24 cellular contexts compared by ENCODE assay signal in the genomic region with DNA sequence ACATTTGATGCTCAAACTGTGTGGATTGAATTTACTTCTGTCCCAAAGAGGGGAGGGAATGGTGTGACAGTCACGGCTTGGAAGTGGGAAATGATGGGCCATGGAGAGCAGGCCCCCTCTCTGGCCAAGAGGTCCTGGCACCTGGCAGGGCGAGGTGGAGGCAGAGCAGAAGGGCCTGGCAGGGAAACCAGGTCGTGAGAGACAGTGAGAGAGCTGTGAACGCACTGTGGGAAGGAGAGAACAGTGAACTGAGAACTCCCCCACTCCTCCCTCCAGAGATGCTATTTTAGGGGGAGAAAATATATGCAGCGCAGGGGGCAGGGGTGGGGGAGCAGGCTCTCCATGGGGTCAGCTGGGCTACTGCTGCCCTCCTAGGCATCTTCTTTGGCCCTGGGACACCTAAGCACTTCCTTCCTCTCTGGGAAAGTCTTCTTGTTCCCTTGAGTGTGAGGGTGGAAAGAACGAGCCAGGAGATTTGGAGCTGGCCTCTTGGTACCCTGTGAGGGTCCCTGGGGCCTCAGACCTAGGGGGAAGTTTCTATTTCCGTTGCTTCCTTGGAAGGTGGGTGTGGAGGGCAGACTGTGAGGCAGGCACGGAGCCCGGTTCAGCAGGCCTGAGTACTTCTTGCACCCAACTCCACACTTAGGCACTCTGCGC. TPM values are rescaled to one million over a fixed set of nuclear protein-coding genes. Genes with fewer than 3 reads are reported as not detected.
DNase-seq lines count a peak whose midpoint lies in the region; ATAC-seq and TF ChIP-seq lines count a peak whose summit lies in the region.
"Had no signal": no experiment of that assay in that cellular context is flagged by ENCODE, and none has a peak within 500 bp of the region (broad histone marks: within the 10 kb centered on the region; RNA-seq: fewer than 3 reads in every experiment).

No MANE protein-coding gene starts in this region.

- H3K9me2 ChIP-seq in hepatocyte (replicated peaks; ENCODE audit: insufficient read depth) = no peaks in the 10 kb centered on the region

- peaks cover 44% of the 10 kb centered on the region for H3K27me3 ChIP-seq in hepatocyte

- no peak for TF ChIP-seq CTCF in hepatocyte (IDR thresholded peaks at IDR 0.05; ENCODE audit: poor library complexity)

- ATAC-seq in stimulated activated naive CD8-positive, alpha-beta T cell treated with anti-CD3 and anti-CD28 coated beads, Interleukin-15, Interleukin-2, amounts not matched to agents 100 U/mL and 50 U/mL, for 24 hours = no peak
- peak; percentile 29 for ATAC-seq in effector memory CD8-positive, alpha-beta T cell (replicated peaks)
- no peak for ATAC-seq in stimulated activated naive CD8-positive, alpha-beta T cell treated with anti-CD3 and anti-CD28 coated beads, Interleukin-15, amount 100 ng/mL, for 72 hours
- ATAC-seq: Panc1 had no signal

- no peak for DNase-seq in T-helper 1 cell
- no peak for DNase-seq in stimulated activated naive CD8-positive, alpha-beta T cell treated with anti-CD3 and anti-CD28 coated beads, Interleukin-15, Interleukin-2, amounts not matched to agents 100 U/mL and 50 U/mL, for 24 hours
- DNase-seq in effector memory CD8-positive, alpha-beta T cell = no peak
- DNase-seq in stimulated activated naive CD8-positive, alpha-beta T cell treated with anti-CD3 and anti-CD28 coated beads, Interleukin-15, amount 100 ng/mL, for 72 hours = no peak
- DNase-seq in HUDEP-2 (lab: John Stamatoyannopoulos, UW; ENCODE audit: unreplicated experiment in 76 of 76) = no peak
- DNase-seq in hepatocyte (ENCODE audit: low spot score) = no peak
- DNase-seq: activated CD4-positive, CD25-positive, alpha-beta regulatory T cell treated with anti-CD3 and anti-CD28 coated beads, Interleukin-2, amount 50 U/mL, for 72 hours; cerebellar nuclear complex; COR-L47; GDM1; NCI-H146; NCI-H2171; NCI-H524; occipital lobe; SHP77 treated with DMSO at 0.1 percent for 48 hours; stimulated activated CD8-positive, alpha-beta memory T cell treated with anti-CD3 and anti-CD28 coated beads, Interleukin-4, amount 100 ng/mL, for 48 hours had no signal

- peaks cover under 1% of the 10 kb centered on the region for H3K36me3 Mint-ChIP-seq in T-helper 1 cell treated with Interleukin-12 subunit alpha and Interleukin-12 subunit beta and Interleukin-4 antibody, amounts not matched to agents 30 μg/mL and 1 μg/mL, for 36 hours (ENCODE audit: low read depth)
- H3K36me3 Mint-ChIP-seq in stimulated activated naive CD8-positive, alpha-beta T cell treated with anti-CD3 and anti-CD28 coated beads, Interleukin-15, Interleukin-2, amounts not matched to agents 100 ng/mL and 50 ng/mL, for 24 hours (ENCODE audit: low read depth) = no peaks in the 10 kb centered on the region
- H3K36me3 Mint-ChIP-seq in effector memory CD8-positive, alpha-beta T cell (ENCODE audit: insufficient read depth) = peaks cover 19% of the 10 kb centered on the region

- peaks cover 74% of the 10 kb centered on the region for H3K4me1 Mint-ChIP-seq in T-helper 1 cell treated with Interleukin-12 subunit alpha and Interleukin-12 subunit beta and Interleukin-4 antibody, amounts not matched to agents 30 μg/mL and 1 μg/mL, for 36 hours (ENCODE audit: low read depth)
- H3K4me1 Mint-ChIP-seq in stimulated activated naive CD8-positive, alpha-beta T cell treated with anti-CD3 and anti-CD28 coated beads, Interleukin-15, Interleukin-2, amounts not matched to agents 100 ng/mL and 50 ng/mL, for 24 hours (ENCODE audit: low read depth) = peaks cover 100% of the 10 kb centered on the region
- peaks cover 89 to 92% of the 10 kb centered on the region in 2 donors for H3K4me1 Mint-ChIP-seq in effector memory CD8-positive, alpha-beta T cell (ENCODE audit: low read depth in 2 of 2)
- H3K4me1 Mint-ChIP-seq in stimulated activated naive CD8-positive, alpha-beta T cell treated with anti-CD3 and anti-CD28 coated beads, Interleukin-15, amount 100 ng/mL, for 72 hours = peaks cover 100% of the 10 kb centered on the region

- no peaks in the 10 kb centered on the region for H4K20me1 ChIP-seq in hepatocyte (ENCODE audit: insufficient read depth, poor library complexity, severe bottlenecking)

- no peak overlapping the region for H3K4me3 ChIP-seq in hepatocyte
- H3K4me3 ChIP-seq: suprapubic skin had no signal

- no peak overlapping the region for H3K4me2 ChIP-seq in hepatocyte
- H3K4me2 ChIP-seq: KMS-11 had no signal

- H3K36me3 ChIP-seq in hepatocyte (replicated peaks; ENCODE audit: insufficient read depth, low read depth) = no peaks in the 10 kb centered on the region

- peak overlapping the region; percentile 45 for H3K27ac Mint-ChIP-seq in T-helper 1 cell treated with Interleukin-12 subunit alpha and Interleukin-12 subunit beta and Interleukin-4 antibody, amounts not matched to agents 30 μg/mL and 1 μg/mL, for 36 hours
- H3K27ac Mint-ChIP-seq in stimulated activated naive CD8-positive, alpha-beta T cell treated with anti-CD3 and anti-CD28 coated beads, Interleukin-15, Interleukin-2, amounts not matched to agents 100 ng/mL and 50 ng/mL, for 24 hours = peak overlapping the region; percentile 90
- peak overlapping the region; percentile 83 to 92 for H3K27ac Mint-ChIP-seq in effector memory CD8-positive, alpha-beta T cell
- H3K27ac Mint-ChIP-seq in stimulated activated naive CD8-positive, alpha-beta T cell treated with anti-CD3 and anti-CD28 coated beads, Interleukin-15, amount 100 ng/mL, for 72 hours = peak overlapping the region; percentile 52 to 64

- WGBS in hepatocyte (ENCODE audit: low lambda C conversion rate, missing lambda C conversion rate) = 77% methylated on average over 10 of the region's 10 CpGs

- no peaks in the 10 kb centered on the region for H3K79me2 ChIP-seq in hepatocyte

- H3K27me3 Mint-ChIP-seq in T-helper 1 cell treated with Interleukin-12 subunit alpha and Interleukin-12 subunit beta and Interleukin-4 antibody, amounts not matched to agents 30 μg/mL and 1 μg/mL, for 36 hours (ENCODE audit: low read depth) = no peaks in the 10 kb centered on the region
- H3K27me3 Mint-ChIP-seq in stimulated activated naive CD8-positive, alpha-beta T cell treated with anti-CD3 and anti-CD28 coated beads, Interleukin-15, Interleukin-2, amounts not matched to agents 100 ng/mL and 50 ng/mL, for 24 hours = no peaks in the 10 kb centered on the region
- H3K27me3 Mint-ChIP-seq in effector memory CD8-positive, alpha-beta T cell = no peaks in the 10 kb centered on the region
- H3K27me3 Mint-ChIP-seq in stimulated activated naive CD8-positive, alpha-beta T cell treated with anti-CD3 and anti-CD28 coated beads, Interleukin-15, amount 100 ng/mL, for 72 hours = no peaks in the 10 kb centered on the region

- H3K27ac ChIP-seq in hepatocyte = no peak overlapping the region
- H3K27ac ChIP-seq: 22Rv1, KMS-11, suprapubic skin had no signal

- H3K9me3 Mint-ChIP-seq in T-helper 1 cell treated with Interleukin-12 subunit alpha and Interleukin-12 subunit beta and Interleukin-4 antibody, amounts not matched to agents 30 μg/mL and 1 μg/mL, for 36 hours = no peaks in the 10 kb centered on the region
- no peaks in the 10 kb centered on the region for H3K9me3 Mint-ChIP-seq in stimulated activated naive CD8-positive, alpha-beta T cell treated with anti-CD3 and anti-CD28 coated beads, Interleukin-15, Interleukin-2, amounts not matched to agents 100 ng/mL and 50 ng/mL, for 24 hours
- H3K9me3 Mint-ChIP-seq in effector memory CD8-positive, alpha-beta T cell = no peaks in the 10 kb centered on the region
- H3K9me3 Mint-ChIP-seq in stimulated activated naive CD8-positive, alpha-beta T cell treated with anti-CD3 and anti-CD28 coated beads, Interleukin-15, amount 100 ng/mL, for 72 hours = no peaks in the 10 kb centered on the region

- no peaks in the 10 kb centered on the region for H3K4me1 ChIP-seq in hepatocyte (ENCODE audit: insufficient read depth)

- H3K9me3 ChIP-seq in hepatocyte (ENCODE audit: low read depth) = no peaks in the 10 kb centered on the region
- H3K9me3 ChIP-seq: suprapubic skin had no signal

- no peak overlapping the region for H3K4me3 Mint-ChIP-seq in T-helper 1 cell treated with Interleukin-12 subunit alpha and Interleukin-12 subunit beta and Interleukin-4 antibody, amounts not matched to agents 30 μg/mL and 1 μg/mL, for 36 hours
- H3K4me3 Mint-ChIP-seq in stimulated activated naive CD8-positive, alpha-beta T cell treated with anti-CD3 and anti-CD28 coated beads, Interleukin-15, Interleukin-2, amounts not matched to agents 100 ng/mL and 50 ng/mL, for 24 hours = peak overlapping the region; percentile 35
- H3K4me3 Mint-ChIP-seq in effector memory CD8-positive, alpha-beta T cell = peak overlapping the region; percentile 67 to 77
- peak overlapping the region; percentile 1 to 53 for H3K4me3 Mint-ChIP-seq in stimulated activated naive CD8-positive, alpha-beta T cell treated with anti-CD3 and anti-CD28 coated beads, Interleukin-15, amount 100 ng/mL, for 72 hours

- H2AFZ ChIP-seq in hepatocyte = no peak overlapping the region

RNA-seq across cellular contexts. Expression of gene TBX21, which starts 17.2 kb away (rescaled TPM):
- not detected in 2 replicates for total RNA-seq in hepatocyte
- polyA plus RNA-seq in hepatocyte = not detected in 2 replicates
- total RNA-seq: glomerular endothelial cell, HT-29, occipital lobe had no signal

RNA-seq across cellular contexts. Expression of gene TBKBP1, which starts 21.8 kb away (rescaled TPM):
- 15.5 and 17.8 TPM in 2 replicates for total RNA-seq in hepatocyte
- 5.6 and 7.5 TPM in 2 replicates for polyA plus RNA-seq in hepatocyte
